ENCODE assay signal across 1 cellular context in genomic region chr19:35141627-35142401, GRCh38.
TF ChIP-seq lines count a peak whose summit lies in the region.

No MANE protein-coding gene starts in this region.

TF ChIP-seq in K562, 482 proteins besides CTCF, POLR2A, EP300 and RAD21 (continues in another document):
- TF ChIP-seq MCM2 (IDR thresholded peaks at IDR 0.05; ENCODE audit: low read depth) (no peak), MBD2 (IDR thresholded peaks at IDR 0.05; ENCODE audit: borderline replicate concordance, low read depth) (no peak), ARID3B (CRISPR knock-in tag; IDR thresholded peaks at IDR 0.05; ENCODE audit: borderline replicate concordance) (peak; percentile 43; the same call in 1 of the 2 replicates), ESRRA (IDR thresholded peaks at IDR 0.05; ENCODE audit: borderline replicate concordance, low read depth) (peak; percentile 22; the same call in 1 of the 2 replicates), NKRF (IDR thresholded peaks at IDR 0.05; ENCODE audit: borderline replicate concordance) (no peak), THRB (CRISPR knock-in tag; conservative IDR thresholded peaks at IDR 0.05) (no peak), BCOR (IDR thresholded peaks at IDR 0.05) (peak; percentile 95), POU5F1 (IDR thresholded peaks at IDR 0.05; ENCODE audit: borderline replicate concordance, low read depth, low read length, partially characterized antibody) (no peak), ARID4B (CRISPR knock-in tag; IDR thresholded peaks at IDR 0.05) (0 out of 2 replicates have a peak, but pooled peaks have one; percentile 57), ZNF133 (CRISPR knock-in tag; IDR thresholded peaks at IDR 0.05) (no peak), RCOR1 (IDR thresholded peaks at IDR 0.05; ENCODE audit: borderline replicate concordance in 1 of 2, low read depth in 2 of 2, low read length in 2 of 2) (peak in 1 of 2 experiments; percentile 69; a peak in 1 of 4 replicates), ZNF584 (CRISPR knock-in tag; IDR thresholded peaks at IDR 0.05; ENCODE audit: low read depth) (no peak), ZNF609 (CRISPR knock-in tag; IDR thresholded peaks at IDR 0.05; ENCODE audit: borderline replicate concordance) (0 out of 2 replicates have a peak, but pooled peaks have one; percentile 44), NBN (IDR thresholded peaks at IDR 0.05; ENCODE audit: low read depth) (0 out of 2 replicates have a peak, but pooled peaks have one; percentile 6), BDP1 (IDR thresholded peaks at IDR 0.05; ENCODE audit: insufficient read depth, insufficient read length) (no peak), ZNF77 (CRISPR knock-in tag; IDR thresholded peaks at IDR 0.05) (no peak), ZNF699 (CRISPR knock-in tag; IDR thresholded peaks at IDR 0.05; ENCODE audit: insufficient replicate concordance) (no peak), CTBP1 (IDR thresholded peaks at IDR 0.05; ENCODE audit: borderline replicate concordance) (peak; percentile 37; the same call in 1 of the 2 replicates), ERF (CRISPR knock-in tag; IDR thresholded peaks at IDR 0.05) (0 out of 2 replicates have a peak, but pooled peaks have one; percentile 13), ZNF740 (CRISPR knock-in tag; IDR thresholded peaks at IDR 0.05) (no peak), ZNF740 (tag; IDR thresholded peaks at IDR 0.05) (no peak), MCM7 (IDR thresholded peaks at IDR 0.05) (no peak), KDM4B (IDR thresholded peaks at IDR 0.05; ENCODE audit: borderline replicate concordance in 2 of 2, low read depth in 1 of 2) (no peak), GATAD2A (IDR thresholded peaks at IDR 0.05) (0 out of 2 replicates have a peak, but pooled peaks have one; percentile 11), E2F3 (CRISPR knock-in tag; IDR thresholded peaks at IDR 0.05) (no peak), ZNF232 (CRISPR knock-in tag; IDR thresholded peaks at IDR 0.05) (no peak), ARID3A (IDR thresholded peaks at IDR 0.05; ENCODE audit: borderline replicate concordance, low read depth, low read length) (no peak), RBM25 (IDR thresholded peaks at IDR 0.05; ENCODE audit: low read depth, low read length, severe bottlenecking) (peak; percentile 93), ZSCAN29 (IDR thresholded peaks at IDR 0.05) (no peak), ZNF408 (CRISPR knock-in tag; IDR thresholded peaks at IDR 0.05; ENCODE audit: low read depth) (no peak), KLF6 (CRISPR knock-in tag; IDR thresholded peaks at IDR 0.05; ENCODE audit: borderline replicate concordance) (no peak), EP400 (IDR thresholded peaks at IDR 0.05) (peak; percentile 17; the same call in 1 of the 2 replicates), ZNF277 (CRISPR knock-in tag; IDR thresholded peaks at IDR 0.05; ENCODE audit: borderline replicate concordance) (no peak), PHF20 (IDR thresholded peaks at IDR 0.05; ENCODE audit: partially characterized antibody) (peak; percentile 15), KDM1A (IDR thresholded peaks at IDR 0.05) (peak; percentile 73 to 88), ADNP (tag; IDR thresholded peaks at IDR 0.05) (peak; percentile 90), JUND (IDR thresholded peaks at IDR 0.05; ENCODE audit: borderline replicate concordance, low read depth, low read length) (no peak), JUND (tag; IDR thresholded peaks at IDR 0.05; ENCODE audit: borderline replicate concordance, low read depth, low read length) (0 out of 3 replicates have a peak, but pooled peaks have one; percentile 34), ARNT (IDR thresholded peaks at IDR 0.05) (no peak), RFX7 (CRISPR knock-in tag; IDR thresholded peaks at IDR 0.05) (no peak), MECOM (CRISPR knock-in tag; IDR thresholded peaks at IDR 0.05) (0 out of 2 replicates have a peak, but pooled peaks have one; percentile 33), CBX8 (IDR thresholded peaks at IDR 0.05; ENCODE audit: borderline replicate concordance, extremely low read depth, low read depth, low read length, poor library complexity, severe bottlenecking) (no peak), KAT8 (IDR thresholded peaks at IDR 0.05; ENCODE audit: low read depth) (no peak), CCAR2 (IDR thresholded peaks at IDR 0.05; ENCODE audit: low read depth, low read length) (no peak), PTBP1 (IDR thresholded peaks at IDR 0.05; ENCODE audit: low read depth, low read length) (0 out of 2 replicates have a peak, but pooled peaks have one; percentile 15)
